Comparison of ENCODE assay signal across 21 cellular contexts in genomic region chr7:42162560-42163325, GRCh38.
DNase-seq lines count a peak whose midpoint lies in the region; ATAC-seq, FAIRE-seq and TF ChIP-seq lines count a peak whose summit lies in the region.
"Had no signal": no experiment of that assay in that cellular context is flagged by ENCODE, and none has a peak within 500 bp of the region (broad histone marks: within the 10 kb centered on the region; RNA-seq: fewer than 3 reads in every experiment).

No MANE protein-coding gene starts in this region.

- H3F3A ChIP-seq in neural progenitor cell (ENCODE audit: low read depth) = no peaks in the 10 kb centered on the region

- peak overlapping the region; percentile 1 to 49 (median 36) for H3K27ac Mint-ChIP-seq in brain
- no peak overlapping the region for H3K27ac Mint-ChIP-seq in neural progenitor cell
- H3K27ac Mint-ChIP-seq in CD14-positive monocyte = no peak overlapping the region
- H3K27ac Mint-ChIP-seq: CD4-positive, alpha-beta memory T cell had no signal

- no peaks in the 10 kb centered on the region for H3K9me3 Mint-ChIP-seq in brain
- H3K9me3 Mint-ChIP-seq in neural progenitor cell = no peaks in the 10 kb centered on the region
- peaks cover 0 to 4% (median 0%) of the 10 kb centered on the region in 7 donors for H3K9me3 Mint-ChIP-seq in CD14-positive monocyte

- peaks cover 95% of the 10 kb centered on the region for H4K20me1 ChIP-seq in neural progenitor cell (ENCODE audit: low read depth)

- no peak for TF ChIP-seq POLR2A in heart left ventricle (IDR thresholded peaks at IDR 0.05)

- no peak overlapping the region for H3K4me3 ChIP-seq in heart left ventricle
- no peak overlapping the region for H3K4me3 ChIP-seq in neural progenitor cell
- H3K4me3 ChIP-seq: GM12878, PC-9, SJSA1 had no signal

- no peak for DNase-seq in left cardiac atrium
- no peak for DNase-seq in heart left ventricle
- DNase-seq in neural progenitor cell (ENCODE audit: low spot score) = no peak
- DNase-seq in NCI-H226 = no peak
- no peak for DNase-seq in GM19239 (ENCODE audit: insufficient read length, low spot score)
- DNase-seq in CD14-positive monocyte (ENCODE audit: low spot score) = no peak
- no peak for DNase-seq in HPDE6-E6E7 (ENCODE audit: extremely low spot score)
- DNase-seq: CD4-positive, alpha-beta memory T cell; EL; KBM-7; MV-4-11; NCI-H1694 treated with DMSO at 0.1 percent for 48 hours; NCI-H2107; NCI-H524; PC-9 had no signal

- H2AFZ ChIP-seq in neural progenitor cell (replicated peaks) = no peak overlapping the region
- H2AFZ ChIP-seq: PC-9 had no signal

- H3K9me3 ChIP-seq in heart left ventricle (no peaks in the 10 kb centered on the region), neural progenitor cell (ENCODE audit: low read depth) (no peaks in the 10 kb centered on the region)
- H3K9me3 ChIP-seq: SJSA1 had no signal

- intact Hi-C loops in left cardiac atrium (cut with DNase I) = no loop called here
- intact Hi-C loops in heart left ventricle (cut with DNase I) = no loop called here
- intact Hi-C loops in CD14-positive monocyte (cut with micrococcal nuclease) = no loop called here

- no peak overlapping the region for H3K9ac ChIP-seq in neural progenitor cell

- ATAC-seq in left cardiac atrium (peak; percentile 27 to 71), heart left ventricle (no peak)
- ATAC-seq: GM12878, HepG2 had no signal

- peaks cover 72% of the 10 kb centered on the region for H3K4me1 Mint-ChIP-seq in brain
- peaks cover 54% of the 10 kb centered on the region for H3K4me1 Mint-ChIP-seq in neural progenitor cell
- H3K4me1 Mint-ChIP-seq in CD14-positive monocyte = no peaks in the 10 kb centered on the region
- H3K4me1 Mint-ChIP-seq: CD4-positive, alpha-beta memory T cell had no signal

- peak overlapping the region; percentile 3 for H3K4me2 ChIP-seq in neural progenitor cell
- H3K4me2 ChIP-seq: PC-9 had no signal

- H3K27me3 Mint-ChIP-seq in brain (no peaks in the 10 kb centered on the region), neural progenitor cell (ENCODE audit: insufficient read depth, low read depth) (peaks cover 2% of the 10 kb centered on the region), CD14-positive monocyte (ENCODE audit: low read depth in 3 of 3) (peaks cover 0 to 3% (median 2%) of the 10 kb centered on the region in 3 donors)
- H3K27me3 Mint-ChIP-seq: CD4-positive, alpha-beta memory T cell had no signal

- no peak for FAIRE-seq in GM19239 (lab: Jason Lieb, UNC)
- FAIRE-seq: A204.1, GM12878, H1, HepG2 had no signal

- TF ChIP-seq CTCF in heart left ventricle (IDR thresholded peaks at IDR 0.05) (no peak), brain (conservative IDR thresholded peaks at IDR 0.05) (no peak), neural progenitor cell (IDR thresholded peaks at IDR 0.05) (no peak), CD14-positive monocyte (IDR thresholded peaks at IDR 0.05) (no peak)

- peaks cover 0 to 17% (median 0%) of the 10 kb centered on the region in 12 donors for H3K4me1 ChIP-seq in heart left ventricle
- peaks cover 38% of the 10 kb centered on the region for H3K4me1 ChIP-seq in neural progenitor cell
- H3K4me1 ChIP-seq: SJSA1 had no signal

- peaks cover 11% of the 10 kb centered on the region for H3K36me3 Mint-ChIP-seq in brain
- peaks cover 26% of the 10 kb centered on the region for H3K36me3 Mint-ChIP-seq in neural progenitor cell
- H3K36me3 Mint-ChIP-seq in CD14-positive monocyte = no peaks in the 10 kb centered on the region
- H3K36me3 Mint-ChIP-seq: CD4-positive, alpha-beta memory T cell had no signal

- H3K36me3 ChIP-seq in heart left ventricle = no peaks in the 10 kb centered on the region
- H3K36me3 ChIP-seq in neural progenitor cell = no peaks in the 10 kb centered on the region
- H3K36me3 ChIP-seq: SJSA1 had no signal

- no peaks in the 10 kb centered on the region for H3K27me3 ChIP-seq in heart left ventricle
- no peaks in the 10 kb centered on the region for H3K27me3 ChIP-seq in neural progenitor cell
- H3K27me3 ChIP-seq: SJSA1 had no signal

- H3K4me3 Mint-ChIP-seq in brain = peak overlapping the region in 2 of 5 experiments; percentile 26 to 37
- H3K4me3 Mint-ChIP-seq in neural progenitor cell = no peak overlapping the region
- no peak overlapping the region for H3K4me3 Mint-ChIP-seq in CD14-positive monocyte
- H3K4me3 Mint-ChIP-seq: CD4-positive, alpha-beta memory T cell had no signal

- H3K27ac ChIP-seq in heart left ventricle (no peak overlapping the region), neural progenitor cell (no peak overlapping the region)
- H3K27ac ChIP-seq: PC-9, SJSA1 had no signal

- H3K79me2 ChIP-seq in neural progenitor cell (ENCODE audit: low read depth) = peaks cover 99% of the 10 kb centered on the region

- 74 to 83% (median 80%) methylated on average over 7 of the region's 7 CpGs for WGBS in heart left ventricle, 4 donors

Comparison
In these comparisons a context has a peak if more than half of its experiments do, and no peak if none do; other contexts are left out.
1. ATAC-seq: peak in left cardiac atrium (2 of 2); none in heart left ventricle (0 of 4).
2. H3K27ac Mint-ChIP-seq: peak in brain (5 of 5); none in neural progenitor cell (single experiment) and CD14-positive monocyte (0 of 7).